Comparison of ENCODE assay signal across 2 cellular contexts in genomic region chr11:107750313-107750712, GRCh38.
TF ChIP-seq lines count a peak whose summit lies in the region.

No MANE protein-coding gene starts in this region.

TF ChIP-seq in GM23338, 12 proteins besides CTCF, POLR2A, EP300 and RAD21:
- TF ChIP-seq CREB1 (CRISPR knock-in tag; IDR thresholded peaks at IDR 0.05; ENCODE audit: low read depth) = no peak
- TF ChIP-seq JUNB (IDR thresholded peaks at IDR 0.05; ENCODE audit: unreplicated experiment) = no peak
- TF ChIP-seq ZNF114 (CRISPR knock-in tag; IDR thresholded peaks at IDR 0.05) = no peak
- TF ChIP-seq STAT1 (IDR thresholded peaks at IDR 0.05; ENCODE audit: unreplicated experiment) = no peak
- no peak for TF ChIP-seq REST (IDR thresholded peaks at IDR 0.05; ENCODE audit: unreplicated experiment)
- TF ChIP-seq ZNF462 (CRISPR knock-in tag; IDR thresholded peaks at IDR 0.05) = no peak
- no peak for TF ChIP-seq ETS1 (IDR thresholded peaks at IDR 0.05)
- no peak for TF ChIP-seq EZH2phosphoT487 (IDR thresholded peaks at IDR 0.05; ENCODE audit: unreplicated experiment)
- TF ChIP-seq NANOG (IDR thresholded peaks at IDR 0.05; ENCODE audit: borderline replicate concordance) = no peak
- no peak for TF ChIP-seq EZH2 (IDR thresholded peaks at IDR 0.05; ENCODE audit: low read depth, unreplicated experiment)
- TF ChIP-seq ZNF331 (CRISPR knock-in tag; IDR thresholded peaks at IDR 0.05; ENCODE audit: low read depth) = no peak
- no peak for TF ChIP-seq POLR2AphosphoS5 (IDR thresholded peaks at IDR 0.05; ENCODE audit: low read depth)

TF ChIP-seq in K562, 482 proteins besides CTCF, POLR2A, EP300 and RAD21:
- TF ChIP-seq MAFG (tag; conservative IDR thresholded peaks at IDR 0.05) (no peak), ZBTB43 (CRISPR knock-in tag; IDR thresholded peaks at IDR 0.05) (no peak), SNAPC5 (CRISPR knock-in tag; IDR thresholded peaks at IDR 0.05) (no peak), ILF3 (IDR thresholded peaks at IDR 0.05; ENCODE audit: borderline replicate concordance) (no peak), DEAF1 (CRISPR knock-in tag; IDR thresholded peaks at IDR 0.05) (no peak), BRD4 (IDR thresholded peaks at IDR 0.05) (no peak), ETS2 (tag; IDR thresholded peaks at IDR 0.05; ENCODE audit: borderline replicate concordance, poor library complexity, severe bottlenecking) (no peak), ZNF717 (CRISPR knock-in tag; IDR thresholded peaks at IDR 0.05) (no peak), GTF2E2 (tag; IDR thresholded peaks at IDR 0.05) (no peak), HOMEZ (CRISPR knock-in tag; IDR thresholded peaks at IDR 0.05) (no peak), TCFL5 (CRISPR knock-in tag; conservative IDR thresholded peaks at IDR 0.05) (no peak), SIX5 (IDR thresholded peaks at IDR 0.05; ENCODE audit: borderline replicate concordance in 1 of 2, insufficient read depth in 1 of 2, low read depth in 1 of 2, low read length in 2 of 2) (no peak), ZNF551 (CRISPR knock-in tag; IDR thresholded peaks at IDR 0.05) (no peak), KLF6 (CRISPR knock-in tag; IDR thresholded peaks at IDR 0.05; ENCODE audit: borderline replicate concordance) (no peak), THRB (CRISPR knock-in tag; conservative IDR thresholded peaks at IDR 0.05) (no peak)
